20 cellular contexts compared by ENCODE assay signal in the genomic region with DNA sequence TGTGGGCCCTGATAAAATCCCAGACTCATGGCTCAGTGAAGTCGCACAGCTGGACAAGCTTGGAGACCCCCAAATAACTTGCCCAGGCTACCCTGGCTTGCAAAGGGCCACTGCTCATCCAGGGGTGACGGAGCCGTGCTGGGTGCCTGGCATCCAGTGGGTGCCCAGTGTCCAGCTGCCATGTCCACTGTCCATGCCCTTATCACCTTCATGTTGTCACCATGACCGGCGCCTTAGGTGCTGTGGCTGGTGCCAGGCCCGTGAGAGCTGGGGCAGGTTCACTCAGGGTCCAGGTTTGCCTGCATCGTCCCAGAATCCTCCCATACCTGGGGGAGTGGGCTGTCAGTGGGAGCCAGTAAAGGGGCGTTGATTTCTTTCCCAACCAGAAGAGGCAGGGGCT. TPM values are rescaled to one million over a fixed set of nuclear protein-coding genes. Genes with fewer than 3 reads are reported as not detected.
DNase-seq lines count a peak whose midpoint lies in the region; ATAC-seq, FAIRE-seq and TF ChIP-seq lines count a peak whose summit lies in the region.
"Had no signal": no experiment of that assay in that cellular context is flagged by ENCODE, and none has a peak within 500 bp of the region (broad histone marks: within the 10 kb centered on the region; RNA-seq: fewer than 3 reads in every experiment).

No MANE protein-coding gene starts in this region.

- H2AFZ ChIP-seq in KMS-11 (ENCODE audit: low read depth) = no peak overlapping the region

- intact Hi-C loops in ascending aorta (cut with DNase I) (loop anchor here (1.0 kb wide), 1 partner anchor 15 kb away; no protein-coding TSS in a partner anchor), natural killer cell (cut with micrococcal nuclease) (no loop called here)

- H3K36me3 ChIP-seq in KMS-11 (ENCODE audit: insufficient read depth) (no peaks in the 10 kb centered on the region), ascending aorta (peaks cover 20 to 23% of the 10 kb centered on the region in 2 donors), muscle layer of colon (ENCODE audit: insufficient read depth, low read length) (peaks cover 20% of the 10 kb centered on the region), subcutaneous abdominal adipose tissue (ENCODE audit: control insufficient read depth in 5 of 5, insufficient read depth in 5 of 5, low read length in 5 of 5) (peaks cover 0 to 35% (median 29%) of the 10 kb centered on the region in 5 donors)

- H3K9me3 ChIP-seq in ascending aorta = no peaks in the 10 kb centered on the region
- H3K9me3 ChIP-seq in muscle layer of colon (ENCODE audit: low read length) = no peaks in the 10 kb centered on the region
- H3K9me3 ChIP-seq in subcutaneous abdominal adipose tissue (ENCODE audit: control insufficient read depth in 5 of 5, low read length in 5 of 5) = no peaks in the 10 kb centered on the region
- H3K9me3 ChIP-seq: lower lobe of right lung had no signal

- H3K27me3 ChIP-seq in KMS-11 (ENCODE audit: insufficient read depth, low read depth) = no peaks in the 10 kb centered on the region
- H3K27me3 ChIP-seq in ascending aorta = no peaks in the 10 kb centered on the region
- H3K27me3 ChIP-seq in muscle layer of colon (ENCODE audit: control insufficient read depth in 1 of 2, insufficient read depth in 2 of 2, low read length in 2 of 2) = no peaks in the 10 kb centered on the region
- H3K27me3 ChIP-seq in subcutaneous abdominal adipose tissue (ENCODE audit: control insufficient read depth in 5 of 5, insufficient read depth in 4 of 5, low read length in 5 of 5) = no peaks in the 10 kb centered on the region

- H3K4me3 Mint-ChIP-seq in natural killer cell = no peak overlapping the region

- no peak for ATAC-seq in natural killer cell
- ATAC-seq: stimulated activated naive CD8-positive, alpha-beta T cell treated with anti-CD3 and anti-CD28 coated beads, Interleukin-15, Interleukin-2, amounts not matched to agents 100 U/mL and 50 U/mL, for 24 hours had no signal

- H3K9ac ChIP-seq in KMS-11 = no peak overlapping the region; the same call in 1 of the 2 replicates
- H3K9ac ChIP-seq in muscle layer of colon (ENCODE audit: low read length) = no peak overlapping the region
- H3K9ac ChIP-seq in subcutaneous abdominal adipose tissue (ENCODE audit: low read length in 5 of 5) = peak overlapping the region in 1 of 5 donors; percentile 47

- H3K4me1 ChIP-seq in KMS-11 (ENCODE audit: low read depth, poor library complexity, severe bottlenecking) (peaks cover 35% of the 10 kb centered on the region), ascending aorta (peaks cover 33 to 49% of the 10 kb centered on the region in 2 donors), muscle layer of colon (ENCODE audit: insufficient read depth, low read length) (peaks cover 53% of the 10 kb centered on the region), subcutaneous abdominal adipose tissue (ENCODE audit: control insufficient read depth in 5 of 5, insufficient read depth in 5 of 5, low read length in 5 of 5) (peaks cover 21 to 53% (median 52%) of the 10 kb centered on the region in 5 donors)

- peaks cover 14 to 17% of the 10 kb centered on the region in 2 donors for H3K27me3 Mint-ChIP-seq in natural killer cell (ENCODE audit: low read depth in 2 of 2)
- H3K27me3 Mint-ChIP-seq: progenitor cell of endocrine pancreas had no signal

- TF ChIP-seq CTCF in KMS-11 (conservative IDR thresholded peaks at IDR 0.05; ENCODE audit: low read depth, low read length) (no peak), ascending aorta (IDR thresholded peaks at IDR 0.05) (no peak), natural killer cell (IDR thresholded peaks at IDR 0.05) (no peak)

- no peaks in the 10 kb centered on the region for H3K79me2 ChIP-seq in KMS-11 (ENCODE audit: insufficient read depth, low read depth)

- no peaks in the 10 kb centered on the region for H3K9me3 Mint-ChIP-seq in natural killer cell
- H3K9me3 Mint-ChIP-seq: naive B cell had no signal

- no peak for TF ChIP-seq POLR2A in GM12892 (IDR thresholded peaks at IDR 0.05; ENCODE audit: low read depth, low read length)

- H3K4me1 Mint-ChIP-seq in natural killer cell = peaks cover 0 to 5% of the 10 kb centered on the region in 2 donors

- peak overlapping the region; percentile 56; the same call in 1 of the 2 replicates for H3K27ac ChIP-seq in KMS-11
- H3K27ac ChIP-seq in ascending aorta = peak overlapping the region; percentile 86 to 95
- H3K27ac ChIP-seq in muscle layer of colon (ENCODE audit: low read depth, low read length) = peak overlapping the region; percentile 86
- peak overlapping the region; percentile 98 for H3K27ac ChIP-seq in subcutaneous abdominal adipose tissue (ENCODE audit: low read depth, low read length)

- no peaks in the 10 kb centered on the region for H3K36me3 Mint-ChIP-seq in natural killer cell
- H3K36me3 Mint-ChIP-seq: naive B cell had no signal

- DNase-seq in ascending aorta (ENCODE audit: low spot score in 2 of 2) (no peak), GM12892 (ENCODE audit: insufficient read length) (no peak), SK-N-DZ (ENCODE audit: low spot score) (no peak), LoVo (ENCODE audit: low spot score) (no peak), natural killer cell (no peak)
- DNase-seq: activated effector memory CD4-positive, alpha-beta T cell treated with Interleukin-2 at 50 U/mL for 16 hours; amygdala; naive B cell; NCI-H146; NCI-H345; NK-92 treated with Interleukin-12 subunit alpha and Interleukin-12 subunit beta, amount 100 ng/mL, for 24 hours; stimulated activated CD4-positive, alpha-beta T cell treated with anti-CD3 and anti-CD28 coated beads, Interleukin-15, amount 100 ng/mL, for 24 hours; stimulated activated naive CD8-positive, alpha-beta T cell treated with anti-CD3 and anti-CD28 coated beads, Interleukin-15, Interleukin-2, amounts not matched to agents 100 U/mL and 50 U/mL, for 24 hours had no signal

- H3K27ac Mint-ChIP-seq in natural killer cell = no peak overlapping the region
- H3K27ac Mint-ChIP-seq: progenitor cell of endocrine pancreas had no signal

- peak overlapping the region; percentile 59; the same call in 1 of the 2 replicates for H3K4me2 ChIP-seq in KMS-11

- FAIRE-seq in GM12892 (lab: Jason Lieb, UNC) = no peak
- FAIRE-seq: endometrium, G401.6 had no signal

- H4K20me1 ChIP-seq in KMS-11 (ENCODE audit: insufficient read depth) = no peaks in the 10 kb centered on the region

- H3K4me3 ChIP-seq in KMS-11 (IDR thresholded peaks at IDR 0.05; ENCODE audit: insufficient read depth, low read depth, low read length) = no peak overlapping the region
- H3K4me3 ChIP-seq in ascending aorta = no peak overlapping the region
- H3K4me3 ChIP-seq in muscle layer of colon (ENCODE audit: low read depth in 1 of 2, low read length in 2 of 2) = no peak overlapping the region
- H3K4me3 ChIP-seq in subcutaneous abdominal adipose tissue (ENCODE audit: low read depth in 1 of 5, low read length in 5 of 5) = no peak overlapping the region
- H3K4me3 ChIP-seq: lower lobe of right lung had no signal

RNA-seq across cellular contexts. Expression of gene LRP5, which starts 57.4 kb away (rescaled TPM):
- total RNA-seq in ascending aorta (130 TPM), natural killer cell (1 to 10 TPM in 1 of 3 donors, under 1 TPM in 2; 0.36 to 1.3 (median 0.89) TPM)
- 2.6 TPM for polyA plus RNA-seq in GM12892 (2012; ENCODE audit: missing spikeins)
- 19.9 and 24.3 TPM in 2 replicates for polyA plus RNA-seq in SK-N-DZ (2014; cell fraction: cytosol; rRNA removed)
- polyA plus RNA-seq in SK-N-DZ (2014; cell fraction: nucleus; rRNA removed) = 16.7 and 27.5 TPM in 2 replicates

Comparison
In these comparisons a context has a peak if more than half of its experiments do, and no peak if none do; other contexts are left out.
1. RNA of gene LRP5, which starts 57.4 kb away (total RNA-seq): 130 TPM in ascending aorta (single experiment); 0.36 to 1.3 TPM in natural killer cell; every median in the first group is over 10 times any median in the second.
2. Peak in every context shown above with its lines, with median percentiles within 50 percentile points of each other: H3K27ac ChIP-seq.